2 cellular contexts compared by ENCODE assay signal in genomic region chr17:65886240-65886639, GRCh38.
TF ChIP-seq lines count a peak whose summit lies in the region.

No MANE protein-coding gene starts in this region.

TF ChIP-seq in IMR-90, 13 proteins besides CTCF, POLR2A, EP300 and RAD21:
- TF ChIP-seq MAFK (IDR thresholded peaks at IDR 0.05; ENCODE audit: low read depth, low read length) (no peak), CEBPB (IDR thresholded peaks at IDR 0.05; ENCODE audit: low read depth, low read length) (no peak)

TF ChIP-seq in neural cell, 6 proteins besides CTCF, POLR2A, EP300 and RAD21 (continued from another document):
- TF ChIP-seq SMC3 (conservative IDR thresholded peaks at IDR 0.05; ENCODE audit: poor library complexity) (no peak), POLR2AphosphoS5 (IDR thresholded peaks at IDR 0.05) (no peak), REST (IDR thresholded peaks at IDR 0.05; ENCODE audit: borderline replicate concordance) (no peak), EZH2 (IDR thresholded peaks at IDR 0.05; ENCODE audit: borderline replicate concordance, insufficient read depth, low read length, poor library complexity, severe bottlenecking) (no peak), MXI1 (conservative IDR thresholded peaks at IDR 0.05; ENCODE audit: poor library complexity, severe bottlenecking) (no peak)
